22 cellular contexts compared by ENCODE assay signal in genomic region chr1:37342736-37343135, GRCh38.
DNase-seq lines count a peak whose midpoint lies in the region; ATAC-seq, FAIRE-seq and TF ChIP-seq lines count a peak whose summit lies in the region.
"Had no signal": no experiment of that assay in that cellular context is flagged by ENCODE, and none has a peak within 500 bp of the region (broad histone marks: within the 10 kb centered on the region; RNA-seq: fewer than 3 reads in every experiment).

No MANE protein-coding gene starts in this region.

- intact Hi-C loops in K562 (cut with micrococcal nuclease) (no loop called here), ovary (cut with DNase I) (no loop called here), ascending aorta (cut with DNase I) (no loop called here)

- no peak overlapping the region for H3K9ac ChIP-seq in K562 (ENCODE audit: insufficient read depth in 1 of 2, low read depth in 2 of 2, low read length in 2 of 2)
- H3K9ac ChIP-seq: BLaER1 treated with 17β-estradiol and CSF1 and Interleukin-3, amounts not matched to agents 10 nM and 100 nM; SK-N-SH had no signal

- TF ChIP-seq CTCF in K562 (IDR thresholded peaks at IDR 0.05 in 2 of 3, conservative IDR thresholded peaks at IDR 0.05 in 1 of 3; ENCODE audit: insufficient read depth in 2 of 3, low read depth in 1 of 3, low read length in 3 of 3), result peak in 1 of 3 experiments; percentile 27; a peak in 2 of 6 replicates
- TF ChIP-seq CTCF in progenitor cell of endocrine pancreas (IDR thresholded peaks at IDR 0.05; ENCODE audit: unreplicated experiment), result peak; percentile 13
- TF ChIP-seq CTCF in ovary (IDR thresholded peaks at IDR 0.05), result no peak
- TF ChIP-seq CTCF in ascending aorta (IDR thresholded peaks at IDR 0.05), result no peak

- H2AFZ ChIP-seq in K562 (ENCODE audit: low read depth, low read length), result no peak overlapping the region

- H3K9me1 ChIP-seq in K562 (ENCODE audit: control insufficient read depth, insufficient read depth, low read length), result no peaks in the 10 kb centered on the region

- no peak overlapping the region for H3K4me3 ChIP-seq in K562
- no peak overlapping the region for H3K4me3 ChIP-seq in ovary
- no peak overlapping the region for H3K4me3 ChIP-seq in ascending aorta
- H3K4me3 ChIP-seq: BLaER1 treated with 17β-estradiol and CSF1 and Interleukin-3, amounts not matched to agents 10 nM and 100 nM; MG63; Peyer's patch had no signal

- under 1% methylated on average over 6 of the region's 6 CpGs for WGBS in K562 (ENCODE audit: insufficient coverage, low coverage, missing lambda C conversion rate)
- WGBS in ovary, 3 donors, result 34 to 37% (median 35%) methylated on average over 6 of the region's 6 CpGs

- no peak overlapping the region for H3K27ac Mint-ChIP-seq in progenitor cell of endocrine pancreas
- H3K27ac Mint-ChIP-seq: CD8-positive, alpha-beta memory T cell had no signal

- no peak overlapping the region for H3K4me3 Mint-ChIP-seq in progenitor cell of endocrine pancreas (ENCODE audit: low read depth)
- H3K4me3 Mint-ChIP-seq: CD8-positive, alpha-beta memory T cell had no signal

- peaks cover 15% of the 10 kb centered on the region for H3K27me3 Mint-ChIP-seq in progenitor cell of endocrine pancreas

- no peak overlapping the region for H3K4me2 ChIP-seq in K562 (ENCODE audit: insufficient read depth, low read length)
- H3K4me2 ChIP-seq: BLaER1 treated with 17β-estradiol and CSF1 and Interleukin-3, amounts not matched to agents 10 nM and 100 nM; SK-N-SH had no signal

- DNase-seq in NCI-H2227 (lab: John Stamatoyannopoulos, UW; ENCODE audit: unreplicated experiment), result peak; percentile 28
- DNase-seq in NCI-H2227 treated with DMSO at 0.1 percent for 48 hours (lab: John Stamatoyannopoulos, UW), result no peak
- DNase-seq in NAMALWA (ENCODE audit: low spot score), result peak; percentile 33
- DNase-seq in K562 (ENCODE audit: extremely low read depth in 1 of 4, low spot score in 3 of 4), result peak in 2 of 4 experiments; percentile 30 to 32
- DNase-seq in progenitor cell of endocrine pancreas (ENCODE audit: low spot score, unreplicated experiment), result no peak
- DNase-seq in SIG-M5 (lab: John Stamatoyannopoulos, UW), result no peak
- DNase-seq in ovary, result no peak
- DNase-seq in ascending aorta (ENCODE audit: low spot score in 2 of 2), result no peak
- DNase-seq: CD8-positive, alpha-beta memory T cell; HCEC 1CT; KG1; MG63; NCI-H1092 treated with DMSO at 0.1 percent for 48 hours; NCI-H1694; NCI-H510A; NCI-H774; Peyer's patch; Right ventricle myocardium superior; SK-N-SH; T-helper 1 cell had no signal

- CTCF ChIA-PET in K562 (lab: Yijun Ruan, JAX; ENCODE audit: low intra/inter-chr PET ratio), result no interaction called here

- in situ Hi-C loops in K562 (cut with MboI), result no loop called here

- H3K4me1 Mint-ChIP-seq in progenitor cell of endocrine pancreas (ENCODE audit: low read depth), result no peaks in the 10 kb centered on the region
- H3K4me1 Mint-ChIP-seq: CD8-positive, alpha-beta memory T cell had no signal

- H3K9me3 Mint-ChIP-seq in progenitor cell of endocrine pancreas (ENCODE audit: low read depth), result no peaks in the 10 kb centered on the region
- H3K9me3 Mint-ChIP-seq: CD8-positive, alpha-beta memory T cell had no signal

- POLR2A ChIA-PET in K562 (lab: Yijun Ruan, JAX), result interaction anchor here (0.8 kb wide), 1 partner anchor 56 kb away, joined by 4 read pairs; no protein-coding TSS in a partner anchor

- TF ChIP-seq EP300 in K562 (IDR thresholded peaks at IDR 0.05; ENCODE audit: low read length) (no peak), ovary (IDR thresholded peaks at IDR 0.05) (no peak)

- 0 out of 4 replicates have a peak, but pooled peaks of 1 of the 2 experiments have one; percentile 5 for TF ChIP-seq RAD21 in K562 (CRISPR knock-in tag; conservative IDR thresholded peaks at IDR 0.05 in 1 of 2, IDR thresholded peaks at IDR 0.05 in 1 of 2)

- peaks cover 0 to 11% of the 10 kb centered on the region in 2 experiments; a peak in 2 of 5 replicates for H3K27me3 ChIP-seq in K562 (ENCODE audit: control insufficient read depth in 2 of 2, insufficient read depth in 2 of 2, low read length in 2 of 2)
- H3K27me3 ChIP-seq in ovary, result no peaks in the 10 kb centered on the region
- H3K27me3 ChIP-seq in ascending aorta, result no peaks in the 10 kb centered on the region
- H3K27me3 ChIP-seq: BLaER1 treated with 17β-estradiol and CSF1 and Interleukin-3, amounts not matched to agents 10 nM and 100 nM; MG63; Peyer's patch had no signal

- H3K36me3 ChIP-seq in K562 (ENCODE audit: control insufficient read depth, insufficient read depth, low read length), result no peaks in the 10 kb centered on the region
- H3K36me3 ChIP-seq in ovary, result no peaks in the 10 kb centered on the region
- no peaks in the 10 kb centered on the region for H3K36me3 ChIP-seq in ascending aorta
- H3K36me3 ChIP-seq: BLaER1 treated with 17β-estradiol and CSF1 and Interleukin-3, amounts not matched to agents 10 nM and 100 nM; MG63; Peyer's patch had no signal

- no peak for TF ChIP-seq POLR2A in K562 (conservative IDR thresholded peaks at IDR 0.05)
- no peak for TF ChIP-seq POLR2A in ovary (IDR thresholded peaks at IDR 0.05)

- H3K4me1 ChIP-seq in K562 (replicated peaks in 1 of 2; ENCODE audit: control insufficient read depth in 2 of 2, insufficient read depth in 2 of 2, low read length in 2 of 2) (no peaks in the 10 kb centered on the region), ovary (ENCODE audit: insufficient read depth) (no peaks in the 10 kb centered on the region), ascending aorta (no peaks in the 10 kb centered on the region)
- H3K4me1 ChIP-seq: Peyer's patch had no signal

- H3K36me3 Mint-ChIP-seq in progenitor cell of endocrine pancreas (ENCODE audit: insufficient read depth), result no peaks in the 10 kb centered on the region
- H3K36me3 Mint-ChIP-seq: CD8-positive, alpha-beta memory T cell had no signal

- no peak for FAIRE-seq in K562 (lab: Jason Lieb, UNC)
- FAIRE-seq: A204.1 had no signal

- BruUV-seq in K562 (replicated peaks; lab: Mats Ljungman, UMichigan), result no TSS peak

- H3K27ac ChIP-seq in K562 (ENCODE audit: extremely low read depth, low read depth, low read length) (no peak overlapping the region), ovary (no peak overlapping the region), ascending aorta (no peak overlapping the region)
- H3K27ac ChIP-seq: BLaER1 treated with 17β-estradiol and CSF1 and Interleukin-3, amounts not matched to agents 10 nM and 100 nM; Peyer's patch had no signal

- no peaks in the 10 kb centered on the region; the same call in 1 of the 2 replicates for H4K20me1 ChIP-seq in K562 (replicated peaks; ENCODE audit: control insufficient read depth, insufficient read depth, low read length)
- H4K20me1 ChIP-seq: BLaER1 treated with 17β-estradiol and CSF1 and Interleukin-3, amounts not matched to agents 10 nM and 100 nM had no signal

- H3K79me2 ChIP-seq in K562 (ENCODE audit: control insufficient read depth, insufficient read depth, low read length), result no peaks in the 10 kb centered on the region

- peak; percentile 59; the same call in 1 of the 3 replicates for ATAC-seq in K562

- H3K9me3 ChIP-seq in K562 (replicated peaks; ENCODE audit: control insufficient read depth, insufficient read depth, low read depth, low read length), result no peaks in the 10 kb centered on the region
- H3K9me3 ChIP-seq in ovary, result no peaks in the 10 kb centered on the region
- no peaks in the 10 kb centered on the region for H3K9me3 ChIP-seq in ascending aorta
- H3K9me3 ChIP-seq: BLaER1 treated with 17β-estradiol and CSF1 and Interleukin-3, amounts not matched to agents 10 nM and 100 nM; MG63; SK-N-SH had no signal

TF ChIP-seq in K562, 482 proteins besides CTCF, POLR2A, EP300 and RAD21:
- TF ChIP-seq ZNF124 (CRISPR knock-in tag; IDR thresholded peaks at IDR 0.05) (no peak), BRD4 (IDR thresholded peaks at IDR 0.05) (no peak), BACH1 (tag; IDR thresholded peaks at IDR 0.05) (no peak), USF2 (CRISPR knock-in tag; IDR thresholded peaks at IDR 0.05) (no peak), BHLHE40 (IDR thresholded peaks at IDR 0.05; ENCODE audit: low read length) (no peak), NONO (IDR thresholded peaks at IDR 0.05; ENCODE audit: low read depth in 2 of 2, low read length in 1 of 2) (no peak), PHF8 (IDR thresholded peaks at IDR 0.05; ENCODE audit: borderline replicate concordance, low read length) (no peak), TCFL5 (CRISPR knock-in tag; conservative IDR thresholded peaks at IDR 0.05) (no peak)

Comparison
In these comparisons a context has a peak if more than half of its experiments do, and no peak if none do; other contexts are left out.
1. DNase-seq: peak in NCI-H2227 (single experiment) and NAMALWA (single experiment); none in NCI-H2227 treated with DMSO at 0.1 percent for 48 hours (single experiment), progenitor cell of endocrine pancreas (single experiment), SIG-M5 (single experiment), ovary (0 of 5) and ascending aorta (0 of 2).